Comparison of ENCODE assay signal across 1 cellular context in the genomic region with DNA sequence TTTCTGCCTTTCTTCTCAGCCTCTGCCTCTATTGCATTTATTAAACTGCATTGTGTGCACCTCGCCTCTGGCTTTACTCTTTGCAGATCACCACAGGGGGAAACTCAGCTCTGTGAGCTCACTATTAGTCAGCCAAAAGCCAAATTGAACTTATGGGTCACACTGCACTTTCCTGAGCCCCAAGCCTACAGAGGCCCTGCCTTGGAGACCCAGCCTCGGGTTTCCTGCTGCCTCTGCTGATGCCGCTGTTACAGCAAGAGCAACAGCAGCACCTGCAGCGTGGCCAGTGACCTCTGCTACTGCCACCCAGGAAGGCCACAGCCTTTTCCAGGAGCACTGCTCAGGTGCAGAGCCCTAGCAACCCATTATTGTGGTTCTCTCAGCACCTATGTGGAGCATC.
TF ChIP-seq lines count a peak whose summit lies in the region.

No MANE protein-coding gene starts in this region.

TF ChIP-seq in GM23338, 12 proteins besides CTCF, POLR2A, EP300 and RAD21 (continued from another document):
- TF ChIP-seq, protein P1, sequence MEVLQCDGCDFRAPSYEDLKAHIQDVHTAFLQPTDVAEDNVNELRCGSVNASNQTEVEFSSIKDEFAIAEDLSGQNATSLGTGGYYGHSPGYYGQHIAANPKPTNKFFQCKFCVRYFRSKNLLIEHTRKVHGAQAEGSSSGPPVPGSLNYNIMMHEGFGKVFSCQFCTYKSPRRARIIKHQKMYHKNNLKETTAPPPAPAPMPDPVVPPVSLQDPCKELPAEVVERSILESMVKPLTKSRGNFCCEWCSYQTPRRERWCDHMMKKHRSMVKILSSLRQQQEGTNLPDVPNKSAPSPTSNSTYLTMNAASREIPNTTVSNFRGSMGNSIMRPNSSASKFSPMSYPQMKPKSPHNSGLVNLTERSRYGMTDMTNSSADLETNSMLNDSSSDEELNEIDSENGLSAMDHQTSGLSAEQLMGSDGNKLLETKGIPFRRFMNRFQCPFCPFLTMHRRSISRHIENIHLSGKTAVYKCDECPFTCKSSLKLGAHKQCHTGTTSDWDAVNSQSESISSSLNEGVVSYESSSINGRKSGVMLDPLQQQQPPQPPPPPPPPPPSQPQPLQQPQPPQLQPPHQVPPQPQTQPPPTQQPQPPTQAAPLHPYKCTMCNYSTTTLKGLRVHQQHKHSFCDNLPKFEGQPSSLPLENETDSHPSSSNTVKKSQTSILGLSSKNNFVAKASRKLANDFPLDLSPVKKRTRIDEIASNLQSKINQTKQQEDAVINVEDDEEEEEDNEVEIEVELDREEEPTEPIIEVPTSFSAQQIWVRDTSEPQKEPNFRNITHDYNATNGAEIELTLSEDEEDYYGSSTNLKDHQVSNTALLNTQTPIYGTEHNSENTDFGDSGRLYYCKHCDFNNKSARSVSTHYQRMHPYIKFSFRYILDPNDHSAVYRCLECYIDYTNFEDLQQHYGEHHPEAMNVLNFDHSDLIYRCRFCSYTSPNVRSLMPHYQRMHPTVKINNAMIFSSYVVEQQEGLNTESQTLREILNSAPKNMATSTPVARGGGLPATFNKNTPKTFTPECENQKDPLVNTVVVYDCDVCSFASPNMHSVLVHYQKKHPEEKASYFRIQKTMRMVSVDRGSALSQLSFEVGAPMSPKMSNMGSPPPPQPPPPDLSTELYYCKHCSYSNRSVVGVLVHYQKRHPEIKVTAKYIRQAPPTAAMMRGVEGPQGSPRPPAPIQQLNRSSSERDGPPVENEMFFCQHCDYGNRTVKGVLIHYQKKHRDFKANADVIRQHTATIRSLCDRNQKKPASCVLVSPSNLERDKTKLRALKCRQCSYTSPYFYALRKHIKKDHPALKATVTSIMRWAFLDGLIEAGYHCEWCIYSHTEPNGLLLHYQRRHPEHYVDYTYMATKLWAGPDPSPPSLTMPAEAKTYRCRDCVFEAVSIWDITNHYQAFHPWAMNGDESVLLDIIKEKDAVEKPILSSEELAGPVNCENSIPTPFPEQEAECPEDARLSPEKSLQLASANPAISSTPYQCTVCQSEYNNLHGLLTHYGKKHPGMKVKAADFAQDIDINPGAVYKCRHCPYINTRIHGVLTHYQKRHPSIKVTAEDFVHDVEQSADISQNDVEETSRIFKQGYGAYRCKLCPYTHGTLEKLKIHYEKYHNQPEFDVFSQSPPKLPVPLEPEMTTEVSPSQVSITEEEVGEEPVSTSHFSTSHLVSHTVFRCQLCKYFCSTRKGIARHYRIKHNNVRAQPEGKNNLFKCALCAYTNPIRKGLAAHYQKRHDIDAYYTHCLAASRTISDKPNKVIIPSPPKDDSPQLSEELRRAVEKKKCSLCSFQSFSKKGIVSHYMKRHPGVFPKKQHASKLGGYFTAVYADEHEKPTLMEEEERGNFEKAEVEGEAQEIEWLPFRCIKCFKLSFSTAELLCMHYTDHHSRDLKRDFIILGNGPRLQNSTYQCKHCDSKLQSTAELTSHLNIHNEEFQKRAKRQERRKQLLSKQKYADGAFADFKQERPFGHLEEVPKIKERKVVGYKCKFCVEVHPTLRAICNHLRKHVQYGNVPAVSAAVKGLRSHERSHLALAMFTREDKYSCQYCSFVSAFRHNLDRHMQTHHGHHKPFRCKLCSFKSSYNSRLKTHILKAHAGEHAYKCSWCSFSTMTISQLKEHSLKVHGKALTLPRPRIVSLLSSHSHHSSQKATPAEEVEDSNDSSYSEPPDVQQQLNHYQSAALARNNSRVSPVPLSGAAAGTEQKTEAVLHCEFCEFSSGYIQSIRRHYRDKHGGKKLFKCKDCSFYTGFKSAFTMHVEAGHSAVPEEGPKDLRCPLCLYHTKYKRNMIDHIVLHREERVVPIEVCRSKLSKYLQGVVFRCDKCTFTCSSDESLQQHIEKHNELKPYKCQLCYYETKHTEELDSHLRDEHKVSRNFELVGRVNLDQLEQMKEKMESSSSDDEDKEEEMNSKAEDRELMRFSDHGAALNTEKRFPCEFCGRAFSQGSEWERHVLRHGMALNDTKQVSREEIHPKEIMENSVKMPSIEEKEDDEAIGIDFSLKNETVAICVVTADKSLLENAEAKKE (CRISPR knock-in tag; IDR thresholded peaks at IDR 0.05), result no peak
- TF ChIP-seq STAT1 (IDR thresholded peaks at IDR 0.05; ENCODE audit: unreplicated experiment) (no peak), CREB1 (CRISPR knock-in tag; IDR thresholded peaks at IDR 0.05; ENCODE audit: low read depth) (no peak), ZNF331 (CRISPR knock-in tag; IDR thresholded peaks at IDR 0.05; ENCODE audit: low read depth) (no peak), ZNF114 (CRISPR knock-in tag; IDR thresholded peaks at IDR 0.05) (no peak), POLR2AphosphoS5 (IDR thresholded peaks at IDR 0.05; ENCODE audit: low read depth) (no peak), EZH2 (IDR thresholded peaks at IDR 0.05; ENCODE audit: low read depth, unreplicated experiment) (no peak), EZH2phosphoT487 (IDR thresholded peaks at IDR 0.05; ENCODE audit: unreplicated experiment) (no peak), NANOG (IDR thresholded peaks at IDR 0.05; ENCODE audit: borderline replicate concordance) (no peak)
- TF ChIP-seq, protein P2, sequence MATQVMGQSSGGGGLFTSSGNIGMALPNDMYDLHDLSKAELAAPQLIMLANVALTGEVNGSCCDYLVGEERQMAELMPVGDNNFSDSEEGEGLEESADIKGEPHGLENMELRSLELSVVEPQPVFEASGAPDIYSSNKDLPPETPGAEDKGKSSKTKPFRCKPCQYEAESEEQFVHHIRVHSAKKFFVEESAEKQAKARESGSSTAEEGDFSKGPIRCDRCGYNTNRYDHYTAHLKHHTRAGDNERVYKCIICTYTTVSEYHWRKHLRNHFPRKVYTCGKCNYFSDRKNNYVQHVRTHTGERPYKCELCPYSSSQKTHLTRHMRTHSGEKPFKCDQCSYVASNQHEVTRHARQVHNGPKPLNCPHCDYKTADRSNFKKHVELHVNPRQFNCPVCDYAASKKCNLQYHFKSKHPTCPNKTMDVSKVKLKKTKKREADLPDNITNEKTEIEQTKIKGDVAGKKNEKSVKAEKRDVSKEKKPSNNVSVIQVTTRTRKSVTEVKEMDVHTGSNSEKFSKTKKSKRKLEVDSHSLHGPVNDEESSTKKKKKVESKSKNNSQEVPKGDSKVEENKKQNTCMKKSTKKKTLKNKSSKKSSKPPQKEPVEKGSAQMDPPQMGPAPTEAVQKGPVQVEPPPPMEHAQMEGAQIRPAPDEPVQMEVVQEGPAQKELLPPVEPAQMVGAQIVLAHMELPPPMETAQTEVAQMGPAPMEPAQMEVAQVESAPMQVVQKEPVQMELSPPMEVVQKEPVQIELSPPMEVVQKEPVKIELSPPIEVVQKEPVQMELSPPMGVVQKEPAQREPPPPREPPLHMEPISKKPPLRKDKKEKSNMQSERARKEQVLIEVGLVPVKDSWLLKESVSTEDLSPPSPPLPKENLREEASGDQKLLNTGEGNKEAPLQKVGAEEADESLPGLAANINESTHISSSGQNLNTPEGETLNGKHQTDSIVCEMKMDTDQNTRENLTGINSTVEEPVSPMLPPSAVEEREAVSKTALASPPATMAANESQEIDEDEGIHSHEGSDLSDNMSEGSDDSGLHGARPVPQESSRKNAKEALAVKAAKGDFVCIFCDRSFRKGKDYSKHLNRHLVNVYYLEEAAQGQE (IDR thresholded peaks at IDR 0.05; ENCODE audit: unreplicated experiment), result no peak
- TF ChIP-seq, protein P3, sequence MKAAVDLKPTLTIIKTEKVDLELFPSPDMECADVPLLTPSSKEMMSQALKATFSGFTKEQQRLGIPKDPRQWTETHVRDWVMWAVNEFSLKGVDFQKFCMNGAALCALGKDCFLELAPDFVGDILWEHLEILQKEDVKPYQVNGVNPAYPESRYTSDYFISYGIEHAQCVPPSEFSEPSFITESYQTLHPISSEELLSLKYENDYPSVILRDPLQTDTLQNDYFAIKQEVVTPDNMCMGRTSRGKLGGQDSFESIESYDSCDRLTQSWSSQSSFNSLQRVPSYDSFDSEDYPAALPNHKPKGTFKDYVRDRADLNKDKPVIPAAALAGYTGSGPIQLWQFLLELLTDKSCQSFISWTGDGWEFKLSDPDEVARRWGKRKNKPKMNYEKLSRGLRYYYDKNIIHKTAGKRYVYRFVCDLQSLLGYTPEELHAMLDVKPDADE (IDR thresholded peaks at IDR 0.05), result no peak
